Comparison of ENCODE assay signal across 8 cellular contexts in genomic region chr14:102927878-102928411, GRCh38. TPM values are rescaled to one million over a fixed set of nuclear protein-coding genes. Genes with fewer than 3 reads are reported as not detected.
DNase-seq lines count a peak whose midpoint lies in the region; ATAC-seq and TF ChIP-seq lines count a peak whose summit lies in the region.

No MANE protein-coding gene starts in this region.

- H3K36me3 ChIP-seq in muscle layer of duodenum (ENCODE audit: control insufficient read depth in 1 of 2, insufficient read depth in 2 of 2, low read length in 2 of 2): peaks cover 2% of the 10 kb centered on the region in 2 donors

- TF ChIP-seq CTCF in Calu3 (IDR thresholded peaks at IDR 0.05; ENCODE audit: unreplicated experiment) (no peak), cardiac fibroblast (IDR thresholded peaks at IDR 0.05; ENCODE audit: low read depth, low read length) (no peak), GM20000 (IDR thresholded peaks at IDR 0.05; ENCODE audit: extremely low read depth, missing control alignments) (no peak)

- H3K4me3 ChIP-seq in cardiac fibroblast (replicated peaks in 1 of 2; ENCODE audit: low read depth in 2 of 2, low read length in 2 of 2) (peak overlapping the region; percentile 32 to 37), muscle layer of duodenum (ENCODE audit: low read depth in 1 of 2, low read length in 2 of 2) (peak overlapping the region; percentile 26 to 47)

- no TSS peak for BruUV-seq in Calu3 (replicated peaks; lab: Mats Ljungman, UMichigan)

- peak overlapping the region; percentile 54 for H3K4me3 Mint-ChIP-seq in Calu3 (ENCODE audit: low read depth, unreplicated experiment)

- DNase-seq in Calu3 (peak; percentile 37), cardiac fibroblast (ENCODE audit: low read depth in 2 of 2) (no peak), KG1 (lab: John Stamatoyannopoulos, UW) (no peak), Ammon's horn (ENCODE audit: low spot score) (no peak), NCI-H345 treated with DMSO at 0.1 percent for 48 hours (lab: John Stamatoyannopoulos, UW; ENCODE audit: unreplicated experiment) (no peak), GM20000 (ENCODE audit: low spot score) (no peak)

- peaks cover 0 to 38% of the 10 kb centered on the region in 2 donors for H3K4me1 ChIP-seq in muscle layer of duodenum (ENCODE audit: control insufficient read depth in 1 of 2, insufficient read depth in 2 of 2, low read length in 2 of 2)

- peaks cover 26% of the 10 kb centered on the region for H3K27me3 ChIP-seq in muscle layer of duodenum (ENCODE audit: low read depth, low read length)

- intact Hi-C loops in Calu3 (cut with micrococcal nuclease; ENCODE audit: unreplicated experiment): loop anchor here (10.0 kb wide), 2 partner anchors 153 to 233 kb away; partner anchors contain the start of gene TRAF3

- peaks cover 9% of the 10 kb centered on the region for H3K4me1 Mint-ChIP-seq in Calu3 (ENCODE audit: low read depth, unreplicated experiment)

- peak overlapping the region; percentile 75 for H3K27ac ChIP-seq in muscle layer of duodenum (ENCODE audit: low read length)

- H3K36me3 Mint-ChIP-seq in Calu3 (ENCODE audit: insufficient read depth, unreplicated experiment): peaks cover 53% of the 10 kb centered on the region

- no peaks in the 10 kb centered on the region for H3K9me3 ChIP-seq in muscle layer of duodenum (ENCODE audit: control insufficient read depth in 1 of 2, low read length in 2 of 2)

- H3K9me3 Mint-ChIP-seq in Calu3 (ENCODE audit: low read depth, unreplicated experiment): no peaks in the 10 kb centered on the region

- no peaks in the 10 kb centered on the region for H3K27me3 Mint-ChIP-seq in Calu3 (ENCODE audit: unreplicated experiment)

- CTCF ChIA-PET in Calu3 (lab: Charles Lee): interaction anchor here (0.6 to 1.1 kb wide), 2 partner anchors 216 to 233 kb away, joined by 3 to 6 read pairs; no protein-coding TSS in a partner anchor

- H3K27ac Mint-ChIP-seq in Calu3 (ENCODE audit: unreplicated experiment): no peak overlapping the region

- ATAC-seq in HG03354 (IDR thresholded peaks at IDR 0.05; ENCODE audit: poor library complexity, severe bottlenecking, unreplicated experiment): peak; percentile 15

RNA-seq across cellular contexts. Expression of gene AMN, which starts 5.5 kb away (rescaled TPM):
- total RNA-seq in Calu3 (2022): 13.7 and 17.0 TPM in 2 replicates
